ENCODE assay signal across 8 cellular contexts in the genomic region with DNA sequence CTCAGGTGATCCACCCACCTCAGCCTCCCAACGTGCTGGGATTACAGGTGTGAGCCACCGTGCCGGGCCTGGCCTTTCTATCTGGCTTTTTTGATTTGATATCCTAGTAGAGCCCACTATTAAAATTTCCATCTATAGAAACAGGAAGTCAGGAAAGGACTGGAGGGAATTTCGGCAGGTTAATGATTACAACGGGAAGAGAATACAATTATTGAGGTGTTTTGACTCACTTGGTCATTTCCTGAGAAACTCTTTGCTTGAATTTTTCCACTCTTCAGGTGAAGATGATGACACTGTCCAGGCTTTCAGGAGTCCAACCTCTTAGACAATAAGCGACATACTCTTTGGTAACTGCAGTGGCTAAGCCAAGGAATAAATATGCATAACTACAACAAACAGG.
A peak's percentile ranks its signal among the peaks of the same experiment; 100 is the strongest.
DNase-seq lines count a peak whose midpoint lies in the region; ATAC-seq lines count a peak whose summit lies in the region.

No MANE protein-coding gene starts in this region.

- H3K9me3 Mint-ChIP-seq in stimulated activated naive CD8-positive, alpha-beta T cell treated with anti-CD3 and anti-CD28 coated beads, Interleukin-15, Interleukin-2, amounts not matched to agents 100 ng/mL and 50 ng/mL, for 24 hours: no peaks in the 10 kb centered on the region

- no peaks in the 10 kb centered on the region for H3K27me3 Mint-ChIP-seq in stimulated activated naive CD8-positive, alpha-beta T cell treated with anti-CD3 and anti-CD28 coated beads, Interleukin-15, Interleukin-2, amounts not matched to agents 100 ng/mL and 50 ng/mL, for 24 hours

- no peaks in the 10 kb centered on the region for H3K9me3 ChIP-seq in muscle layer of duodenum (ENCODE audit: control insufficient read depth in 1 of 2, low read length in 2 of 2)
- no peaks in the 10 kb centered on the region for H3K9me3 ChIP-seq in HAP-1

- no peaks in the 10 kb centered on the region for H3K27me3 ChIP-seq in muscle layer of duodenum (ENCODE audit: low read depth, low read length)
- H3K27me3 ChIP-seq in HAP-1 (ENCODE audit: low read depth): no peaks in the 10 kb centered on the region

- DNase-seq in stimulated activated naive CD8-positive, alpha-beta T cell treated with anti-CD3 and anti-CD28 coated beads, Interleukin-15, Interleukin-2, amounts not matched to agents 100 U/mL and 50 U/mL, for 24 hours: no peak
- no peak for DNase-seq in caudate nucleus (lab: John Stamatoyannopoulos, UW)
- DNase-seq in NCI-H2227 (lab: John Stamatoyannopoulos, UW; ENCODE audit: unreplicated experiment): no peak
- no peak for DNase-seq in D341Med (ENCODE audit: low spot score)
- no peak for DNase-seq in HAP-1 (ENCODE audit: low spot score in 2 of 2)

- peaks cover 0 to 12% of the 10 kb centered on the region in 2 donors for H3K4me1 ChIP-seq in muscle layer of duodenum (ENCODE audit: control insufficient read depth in 1 of 2, insufficient read depth in 2 of 2, low read length in 2 of 2)
- peaks cover 11% of the 10 kb centered on the region for H3K4me1 ChIP-seq in HAP-1

- in situ Hi-C loops in HAP-1 (cut with MboI; ENCODE audit: low sequenced_read_pairs): no loop called here

- H3K27ac ChIP-seq in caudate nucleus (ENCODE audit: low read depth, low read length) (peak overlapping the region; percentile 97), muscle layer of duodenum (ENCODE audit: low read length) (peak overlapping the region; percentile 98)

- peak overlapping the region; percentile 46 for H3K27ac Mint-ChIP-seq in stimulated activated naive CD8-positive, alpha-beta T cell treated with anti-CD3 and anti-CD28 coated beads, Interleukin-15, Interleukin-2, amounts not matched to agents 100 ng/mL and 50 ng/mL, for 24 hours

- H3K4me3 ChIP-seq in muscle layer of duodenum (ENCODE audit: low read depth in 1 of 2, low read length in 2 of 2) (peak overlapping the region; percentile 66 to 81), HAP-1 (no peak overlapping the region; the same call in 1 of the 2 replicates)

- peaks cover 54% of the 10 kb centered on the region for H3K4me1 Mint-ChIP-seq in stimulated activated naive CD8-positive, alpha-beta T cell treated with anti-CD3 and anti-CD28 coated beads, Interleukin-15, Interleukin-2, amounts not matched to agents 100 ng/mL and 50 ng/mL, for 24 hours (ENCODE audit: low read depth)

- no peaks in the 10 kb centered on the region for H3K36me3 Mint-ChIP-seq in stimulated activated naive CD8-positive, alpha-beta T cell treated with anti-CD3 and anti-CD28 coated beads, Interleukin-15, Interleukin-2, amounts not matched to agents 100 ng/mL and 50 ng/mL, for 24 hours (ENCODE audit: low read depth)

- ATAC-seq in stimulated activated naive CD8-positive, alpha-beta T cell treated with anti-CD3 and anti-CD28 coated beads, Interleukin-15, Interleukin-2, amounts not matched to agents 100 U/mL and 50 U/mL, for 24 hours: no peak
- ATAC-seq in HG03139 (IDR thresholded peaks at IDR 0.05; ENCODE audit: unreplicated experiment): no peak

- H3K36me3 ChIP-seq in muscle layer of duodenum (ENCODE audit: control insufficient read depth in 1 of 2, insufficient read depth in 2 of 2, low read length in 2 of 2): peaks cover 0 to 10% of the 10 kb centered on the region in 2 donors
- H3K36me3 ChIP-seq in HAP-1 (replicated peaks): peaks cover 4% of the 10 kb centered on the region; the same call in 1 of the 2 replicates

- peak overlapping the region; percentile 90 for H3K4me3 Mint-ChIP-seq in stimulated activated naive CD8-positive, alpha-beta T cell treated with anti-CD3 and anti-CD28 coated beads, Interleukin-15, Interleukin-2, amounts not matched to agents 100 ng/mL and 50 ng/mL, for 24 hours
